Comparison of ENCODE assay signal across 8 cellular contexts in genomic region chr9:35814841-35815543, GRCh38. TPM values are rescaled to one million over a fixed set of nuclear protein-coding genes. Genes with fewer than 3 reads are reported as not detected.
DNase-seq lines count a peak whose midpoint lies in the region; ATAC-seq, FAIRE-seq and TF ChIP-seq lines count a peak whose summit lies in the region.

TSS of gene HINT2 (minus strand) at chr9:35815042. CDS start at chr9:35814979, 63 bp downstream.

- ATAC-seq in HG03460 (IDR thresholded peaks at IDR 0.05; ENCODE audit: unreplicated experiment), result peak; percentile 73

- H3K27me3 ChIP-seq in BE2C, result no peaks in the 10 kb centered on the region

- H3K4me1 ChIP-seq in BE2C, result peaks cover 8% of the 10 kb centered on the region

- peak; percentile 84 for FAIRE-seq in colon (lab: Jason Lieb, UNC)

- no peak for TF ChIP-seq CTCF in BE2C (IDR thresholded peaks at IDR 0.05; ENCODE audit: low read depth, low read length)

- no peaks in the 10 kb centered on the region for H3K9me3 ChIP-seq in BE2C

- no peaks in the 10 kb centered on the region for H3K36me3 ChIP-seq in BE2C

- peak within 1 kb of the TSS; percentile 93 for H3K4me3 ChIP-seq in BE2C (ENCODE audit: low read depth, low read length)

- DNase-seq in BE2C (peak; percentile 97), GM19240 (ENCODE audit: insufficient read length, low spot score) (peak; percentile 98), NCI-H526 (lab: John Stamatoyannopoulos, UW) (peak; percentile 99 to 100), kidney tubule cell (ENCODE audit: low spot score) (peak; percentile 98)
- DNase-seq in activated CD4-positive, alpha-beta T cell treated with anti-CD3 and anti-CD28 coated beads for 48 hours, result peak; percentile 99
- peak; percentile 83 to 99 (median 92) for DNase-seq in stimulated activated CD4-positive, alpha-beta T cell treated with anti-CD3 and anti-CD28 coated beads, Interleukin-1b, Interleukin-23, amount 100 ng/mL, for 24 hours (ENCODE audit: low read depth in 4 of 4, low spot score in 1 of 4)

RNA-seq across cellular contexts. Expression of gene HINT2, which starts in this region (rescaled TPM):
- polyA plus RNA-seq in BE2C (2012; ENCODE audit: insufficient read depth, insufficient read length, low read depth), result 52.8 TPM

Comparison
In these comparisons a context has a peak if more than half of its experiments do, and no peak if none do; other contexts are left out.
1. Peak in every context shown above with its lines: DNase-seq, ATAC-seq and H3K4me3 ChIP-seq.